ENCODE assay signal across 17 cellular contexts in genomic region chr18:2395427-2396161, GRCh38.
DNase-seq lines count a peak whose midpoint lies in the region; ATAC-seq, FAIRE-seq and TF ChIP-seq lines count a peak whose summit lies in the region.
"Had no signal": no experiment of that assay in that cellular context is flagged by ENCODE, and none has a peak within 500 bp of the region (broad histone marks: within the 10 kb centered on the region; RNA-seq: fewer than 3 reads in every experiment).

No MANE protein-coding gene starts in this region.

- H3K23me2 ChIP-seq in H9 (ENCODE audit: insufficient read length, low read depth, low read length, poor library complexity, severe bottlenecking): no peaks in the 10 kb centered on the region

- H3K4me3 ChIP-seq in GM12878: no peak overlapping the region

- H4K5ac ChIP-seq in H9 (ENCODE audit: insufficient read length, low read depth, low read length): no peak overlapping the region

- H2BK20ac ChIP-seq in H9 (ENCODE audit: low read depth, low read length, poor library complexity, severe bottlenecking): no peak overlapping the region

- no peaks in the 10 kb centered on the region for H3K79me2 ChIP-seq in GM12878 (ENCODE audit: control insufficient read depth, insufficient read depth, low read length)
- no peaks in the 10 kb centered on the region for H3K79me2 ChIP-seq in H9 (ENCODE audit: insufficient read depth, low read length)

- POLR2A ChIA-PET in GM12878 (lab: Charles Lee): interaction anchor here (1.0 to 3.4 kb wide), 2 partner anchors 10 to 82 kb away, joined by 3 to 10 read pairs; no protein-coding TSS in a partner anchor

- no peak overlapping the region for H3K4ac ChIP-seq in H9 (ENCODE audit: low read depth, low read length)

- H3K4me1 Mint-ChIP-seq in H9 (peaks cover 2% of the 10 kb centered on the region in 2 experiments; a peak in 1 of 4 replicates), immature natural killer cell (no peaks in the 10 kb centered on the region), mesothelial cell of epicardium (peaks cover 5% of the 10 kb centered on the region)

- CTCF ChIA-PET in GM12878 (lab: Yijun Ruan, JAX): interaction anchor here (0.7 to 1.6 kb wide), 8 partner anchors 11 to 151 kb away, joined by 3 to 6 read pairs (median 4); no protein-coding TSS in a partner anchor

- H3K56ac ChIP-seq in H9 (ENCODE audit: insufficient read length, low read depth, low read length): no peak overlapping the region

- TF ChIP-seq EP300 in GM12878 (IDR thresholded peaks at IDR 0.05; ENCODE audit: borderline replicate concordance in 1 of 2, control insufficient read depth in 1 of 2, low read depth in 2 of 2, low read length in 2 of 2): peak; percentile 59 to 63; a peak in 2 of 4 replicates

- H3K4me1 ChIP-seq in GM12878 (ENCODE audit: control insufficient read depth, insufficient read depth, low read length) (no peaks in the 10 kb centered on the region), H9 (ENCODE audit: insufficient read depth, low read length) (no peaks in the 10 kb centered on the region)
- H3K4me1 ChIP-seq: foreskin keratinocyte had no signal

- no peaks in the 10 kb centered on the region for H3K36me3 Mint-ChIP-seq in H9 (ENCODE audit: insufficient read depth in 1 of 3, low read depth in 3 of 3)
- H3K36me3 Mint-ChIP-seq in immature natural killer cell: no peaks in the 10 kb centered on the region
- no peaks in the 10 kb centered on the region for H3K36me3 Mint-ChIP-seq in mesothelial cell of epicardium

- no peak overlapping the region for H2BK120ac ChIP-seq in H9 (ENCODE audit: low read depth, low read length, poor library complexity, severe bottlenecking)

- no peak overlapping the region for H2BK12ac ChIP-seq in H9 (ENCODE audit: insufficient read length, low read depth, low read length)

- no peaks in the 10 kb centered on the region for H3K9me3 Mint-ChIP-seq in H9
- peaks cover 0 to 8% (median 0%) of the 10 kb centered on the region in 6 donors for H3K9me3 Mint-ChIP-seq in immature natural killer cell
- no peaks in the 10 kb centered on the region for H3K9me3 Mint-ChIP-seq in mesothelial cell of epicardium

- H2AK5ac ChIP-seq in H9 (ENCODE audit: insufficient read length, low read length): no peak overlapping the region

- peaks cover 2% of the 10 kb centered on the region; the same call in 1 of the 2 replicates for H3K27me3 Mint-ChIP-seq in H9 (ENCODE audit: low read depth)
- H3K27me3 Mint-ChIP-seq in immature natural killer cell (ENCODE audit: low read depth in 3 of 3): peaks cover 2 to 4% (median 2%) of the 10 kb centered on the region in 3 donors
- H3K27me3 Mint-ChIP-seq in mesothelial cell of epicardium (ENCODE audit: low read depth): no peaks in the 10 kb centered on the region

- no peak overlapping the region; a peak in 1 of 7 replicates for H3K27ac Mint-ChIP-seq in H9
- no peak overlapping the region for H3K27ac Mint-ChIP-seq in immature natural killer cell
- H3K27ac Mint-ChIP-seq in mesothelial cell of epicardium: no peak overlapping the region

- no peak for TF ChIP-seq CTCF in GM12878 (IDR thresholded peaks at IDR 0.05 in 2 of 3, conservative IDR thresholded peaks at IDR 0.05 in 1 of 3; ENCODE audit: control insufficient read depth in 2 of 3, extremely low read depth in 1 of 3, insufficient read depth in 1 of 3, low read depth in 3 of 3, low read length in 3 of 3)
- TF ChIP-seq CTCF in H9 (conservative IDR thresholded peaks at IDR 0.05): no peak
- no peak for TF ChIP-seq CTCF in mesothelial cell of epicardium (IDR thresholded peaks at IDR 0.05; ENCODE audit: unreplicated experiment)

- H3K79me1 ChIP-seq in H9 (ENCODE audit: insufficient read depth, low read depth, low read length, poor library complexity, severe bottlenecking): no peaks in the 10 kb centered on the region

- H3T11ph ChIP-seq in H9 (ENCODE audit: low read length): no peak overlapping the region

- no peak overlapping the region for H3K18ac ChIP-seq in H9 (ENCODE audit: insufficient read length, low read depth, low read length)

- H3K9me3 ChIP-seq in GM12878 (replicated peaks; ENCODE audit: control insufficient read depth, insufficient read depth, low read length) (no peaks in the 10 kb centered on the region), H9 (ENCODE audit: control insufficient read depth, low read depth, low read length) (no peaks in the 10 kb centered on the region)

- H3K14ac ChIP-seq in H9 (ENCODE audit: insufficient read depth, low read length): no peak overlapping the region

- H4K91ac ChIP-seq in H9 (ENCODE audit: insufficient read length, low read depth, low read length): no peak overlapping the region

- no TSS peak for BruUV-seq in GM12878 (replicated peaks; lab: Mats Ljungman, UMichigan)

- no peak overlapping the region for H4K8ac ChIP-seq in H9 (replicated peaks; ENCODE audit: insufficient read length, low read depth, low read length)

- no peak for TF ChIP-seq RAD21 in GM12878 (IDR thresholded peaks at IDR 0.05; ENCODE audit: insufficient read depth, low read depth, low read length)

- H3K9ac ChIP-seq in GM12878 (ENCODE audit: control insufficient read depth, insufficient read depth, low read length) (no peak overlapping the region), H9 (ENCODE audit: extremely low read depth, insufficient read length, low read length) (no peak overlapping the region)

- H3K27ac ChIP-seq in GM12878 (ENCODE audit: control insufficient read depth, insufficient read depth) (no peak overlapping the region), H9 (ENCODE audit: insufficient read length, low read depth, low read length) (no peak overlapping the region)
- H3K27ac ChIP-seq: foreskin keratinocyte, VCaP had no signal

- H2BK5ac ChIP-seq in H9 (ENCODE audit: insufficient read length, low read length): no peak overlapping the region

- no peaks in the 10 kb centered on the region for H3K36me3 ChIP-seq in GM12878 (ENCODE audit: control insufficient read depth in 2 of 2, insufficient read depth in 2 of 2, low read length in 1 of 2)

- ATAC-seq in GM18520 (IDR thresholded peaks at IDR 0.05; ENCODE audit: unreplicated experiment): peak; percentile 49
- ATAC-seq in GM21390 (IDR thresholded peaks at IDR 0.05; ENCODE audit: unreplicated experiment): peak; percentile 68
- ATAC-seq in HG03066 (IDR thresholded peaks at IDR 0.05; ENCODE audit: low read depth, unreplicated experiment): peak; percentile 69
- peak; percentile 83 for ATAC-seq in GM12878
- ATAC-seq: foreskin keratinocyte, right cardiac atrium had no signal

- H3K23ac ChIP-seq in H9 (ENCODE audit: insufficient read length, low read depth, low read length): no peak overlapping the region

- no peak for TF ChIP-seq POLR2A in GM12878 (IDR thresholded peaks at IDR 0.05; ENCODE audit: low read depth, low read length)

- H2AFZ ChIP-seq in GM12878 (ENCODE audit: control insufficient read depth, low read depth, low read length) (no peak overlapping the region), H9 (ENCODE audit: low read length) (no peak overlapping the region)

- H3K4me2 ChIP-seq in GM12878 (ENCODE audit: control insufficient read depth, insufficient read depth) (no peak overlapping the region), H9 (ENCODE audit: insufficient read depth, insufficient read length, low read length) (no peak overlapping the region)

- peak; percentile 59 for FAIRE-seq in GM12878 (lab: Jason Lieb, UNC)

- H3K27me3 ChIP-seq in GM12878 (replicated peaks in 1 of 2; ENCODE audit: control insufficient read depth in 2 of 2, insufficient read depth in 2 of 2, low read length in 1 of 2) (no peaks in the 10 kb centered on the region), H9 (ENCODE audit: insufficient read depth, low read length) (no peaks in the 10 kb centered on the region)
- H3K27me3 ChIP-seq: foreskin keratinocyte had no signal

- in situ Hi-C loops in GM12878 (cut with MboI): no loop called here

- H3K4me3 Mint-ChIP-seq in H9 (no peak overlapping the region; a peak in 1 of 5 replicates), immature natural killer cell (no peak overlapping the region), mesothelial cell of epicardium (no peak overlapping the region)

- intact Hi-C loops in GM12878 (cut with micrococcal nuclease; ENCODE audit: unreplicated experiment): no loop called here

- no peaks in the 10 kb centered on the region for H4K20me1 ChIP-seq in GM12878 (ENCODE audit: control insufficient read depth, insufficient read depth)
- H4K20me1 ChIP-seq in H9 (ENCODE audit: control insufficient read depth, insufficient read depth, insufficient read length): no peaks in the 10 kb centered on the region

- SMC1A ChIA-PET in GM12878 (lab: Charles Lee; ENCODE audit: uncharacterized antibody, unreplicated experiment): interaction anchor here (0.6 to 3.4 kb wide), 16 partner anchors 7 to 1102 kb away, joined by 3 to 16 read pairs (median 3); no protein-coding TSS in a partner anchor

- no peak overlapping the region for H2BK15ac ChIP-seq in H9 (ENCODE audit: low read depth, low read length)

- RAD21 ChIA-PET in GM12878 (lab: Charles Lee; ENCODE audit: unreplicated experiment): interaction anchor here (0.6 to 2.0 kb wide), 8 partner anchors 14 to 127 kb away, joined by 3 to 10 read pairs (median 3); no protein-coding TSS in a partner anchor

- no peak for DNase-seq in GM12878 (ENCODE audit: low read depth, low spot score)
- no peak for DNase-seq in H9
- DNase-seq in immature natural killer cell: no peak
- no peak for DNase-seq in mesothelial cell of epicardium (ENCODE audit: low spot score in 2 of 2, unreplicated experiment in 2 of 2)
- no peak for DNase-seq in activated CD4-positive, alpha-beta T cell treated with anti-CD3 and anti-CD28 coated beads for 4 hours
- DNase-seq: amygdala, C1 segment of cervical spinal cord, foreskin keratinocyte, H7, islet precursor cell, NCI-H1417 treated with DMSO at 0.1 percent for 48 hours, NCI-H526, right cardiac atrium had no signal

- 10% methylated on average over 3 of the region's 3 CpGs for WGBS in GM12878 (ENCODE audit: insufficient coverage, insufficient replicate concordance, low lambda C conversion rate, missing lambda C conversion rate)
- no CpG with 5 or more reads among the region's 3 CpGs for WGBS in H9 (ENCODE audit: extremely low coverage, insufficient read length, low lambda C conversion rate)

TF ChIP-seq in GM12878, 131 proteins besides CTCF, POLR2A, EP300 and RAD21 (continues in another document):
- TF ChIP-seq HSF1 (IDR thresholded peaks at IDR 0.05; ENCODE audit: low read depth, low read length) (no peak), PAX8 (IDR thresholded peaks at IDR 0.05) (no peak), RFX5 (IDR thresholded peaks at IDR 0.05; ENCODE audit: low read depth, low read length) (no peak), MTA2 (IDR thresholded peaks at IDR 0.05; ENCODE audit: low read depth) (peak; percentile 65)
